In genomic region chr3:172127141-172127540, GRCh38 we compare ENCODE assay signal across 13 cellular contexts.
DNase-seq lines count a peak whose midpoint lies in the region; ATAC-seq and TF ChIP-seq lines count a peak whose summit lies in the region.
"Had no signal": no experiment of that assay in that cellular context is flagged by ENCODE, and none has a peak within 500 bp of the region (broad histone marks: within the 10 kb centered on the region; RNA-seq: fewer than 3 reads in every experiment).

No MANE protein-coding gene starts in this region.

- no peak overlapping the region for H3K4me2 ChIP-seq in osteoblast (ENCODE audit: insufficient read depth, low read length)

- H2AFZ ChIP-seq in osteoblast (ENCODE audit: low read length): no peak overlapping the region

- H3K27me3 ChIP-seq in heart left ventricle (no peaks in the 10 kb centered on the region), esophagus squamous epithelium (no peaks in the 10 kb centered on the region), osteoblast (ENCODE audit: insufficient read depth, low read length) (no peaks in the 10 kb centered on the region), uterus (no peaks in the 10 kb centered on the region)
- H3K27me3 ChIP-seq: colonic mucosa had no signal

- peak overlapping the region; percentile 20 to 92 (median 68) for H3K27ac ChIP-seq in heart left ventricle
- peak overlapping the region; percentile 39 to 76 (median 63) for H3K27ac ChIP-seq in esophagus squamous epithelium
- peak overlapping the region; percentile 52 for H3K27ac ChIP-seq in osteoblast (ENCODE audit: low read depth, low read length)
- peak overlapping the region; percentile 63 to 75 for H3K27ac ChIP-seq in uterus
- no peak overlapping the region for H3K27ac ChIP-seq in substantia nigra (ENCODE audit: low read depth, low read length, poor library complexity, severe bottlenecking)

- peaks cover 0 to 29% (median 6%) of the 10 kb centered on the region in 9 donors for H3K36me3 ChIP-seq in heart left ventricle
- no peaks in the 10 kb centered on the region for H3K36me3 ChIP-seq in esophagus squamous epithelium
- peaks cover 30% of the 10 kb centered on the region for H3K36me3 ChIP-seq in osteoblast (ENCODE audit: insufficient read depth, low read length)
- no peaks in the 10 kb centered on the region for H3K36me3 ChIP-seq in uterus
- H3K36me3 ChIP-seq: colonic mucosa had no signal

- no peaks in the 10 kb centered on the region for H3K9me3 ChIP-seq in heart left ventricle
- no peaks in the 10 kb centered on the region for H3K9me3 ChIP-seq in esophagus squamous epithelium
- no peaks in the 10 kb centered on the region for H3K9me3 ChIP-seq in osteoblast (ENCODE audit: low read depth, low read length)
- H3K9me3 ChIP-seq in uterus: no peaks in the 10 kb centered on the region
- H3K9me3 ChIP-seq: colonic mucosa, mucosa of descending colon had no signal

- TF ChIP-seq POLR2A in heart left ventricle (IDR thresholded peaks at IDR 0.05) (no peak), esophagus squamous epithelium (IDR thresholded peaks at IDR 0.05) (no peak), uterus (IDR thresholded peaks at IDR 0.05) (no peak)

- intact Hi-C loops in heart left ventricle (cut with DNase I) (loop anchor here in 4 of 10 donors (5.0 to 10.0 kb wide), 2 partner anchors 82 to 85 kb away; no protein-coding TSS in a partner anchor), cardiac septum (cut with DNase I) (loop anchor here (2.0 to 5.0 kb wide), 3 partner anchors 86 to 190 kb away; no protein-coding TSS in a partner anchor), esophagus squamous epithelium (cut with DNase I) (no loop called here), uterus (cut with DNase I; ENCODE audit: low total_unique reads) (no loop called here)

- ATAC-seq in heart left ventricle: no peak
- ATAC-seq: mucosa of descending colon had no signal

- TF ChIP-seq CTCF in heart left ventricle (IDR thresholded peaks at IDR 0.05) (no peak), esophagus squamous epithelium (IDR thresholded peaks at IDR 0.05) (no peak), osteoblast (IDR thresholded peaks at IDR 0.05; ENCODE audit: extremely low read depth, low read depth, low read length) (no peak), uterus (IDR thresholded peaks at IDR 0.05) (no peak), GM20000 (IDR thresholded peaks at IDR 0.05; ENCODE audit: extremely low read depth, missing control alignments) (no peak)

- H4K20me1 ChIP-seq in osteoblast (ENCODE audit: insufficient read depth, low read length): peaks cover 46% of the 10 kb centered on the region

- peaks cover 91% of the 10 kb centered on the region for H3K79me2 ChIP-seq in osteoblast (ENCODE audit: insufficient read depth, low read length)

- WGBS in heart left ventricle, 4 donors: 70 to 86% (median 78%) methylated on average over 2 of the region's 2 CpGs
- WGBS in esophagus squamous epithelium, 2 donors: 57 to 75% methylated on average over 2 of the region's 2 CpGs

- no peak overlapping the region for H3K4me3 ChIP-seq in heart left ventricle
- no peak overlapping the region for H3K4me3 ChIP-seq in esophagus squamous epithelium
- no peak overlapping the region for H3K4me3 ChIP-seq in osteoblast (ENCODE audit: insufficient read depth, low read length)
- no peak overlapping the region for H3K4me3 ChIP-seq in uterus
- H3K4me3 ChIP-seq: colonic mucosa, mucosa of descending colon had no signal

- no peak for DNase-seq in heart left ventricle
- no peak for DNase-seq in cardiac septum (ENCODE audit: low spot score)
- no peak for DNase-seq in esophagus squamous epithelium (lab: John Stamatoyannopoulos, UW)
- no peak for DNase-seq in osteoblast (ENCODE audit: insufficient read length, low spot score, missing footprints)
- no peak for DNase-seq in uterus
- no peak for DNase-seq in substantia nigra (lab: John Stamatoyannopoulos, UW)
- DNase-seq in GM20000 (ENCODE audit: low spot score): no peak
- no peak for DNase-seq in NCI-H226
- DNase-seq: activated B cell treated with CpG ODN at 0.5 μM for 24 hours; activated naive CD8-positive, alpha-beta T cell treated with anti-CD3 and anti-CD28 coated beads for 36 hours; colonic mucosa; mucosa of descending colon; NCI-H1092 had no signal

- H3K4me1 ChIP-seq in heart left ventricle (peaks cover 11 to 93% (median 69%) of the 10 kb centered on the region in 12 donors), esophagus squamous epithelium (peaks cover 3 to 62% (median 39%) of the 10 kb centered on the region in 3 donors), osteoblast (ENCODE audit: insufficient read depth, low read length) (peaks cover 66% of the 10 kb centered on the region), uterus (peaks cover 10 to 29% of the 10 kb centered on the region in 2 donors)
- H3K4me1 ChIP-seq: colonic mucosa had no signal
